In the genomic region with DNA sequence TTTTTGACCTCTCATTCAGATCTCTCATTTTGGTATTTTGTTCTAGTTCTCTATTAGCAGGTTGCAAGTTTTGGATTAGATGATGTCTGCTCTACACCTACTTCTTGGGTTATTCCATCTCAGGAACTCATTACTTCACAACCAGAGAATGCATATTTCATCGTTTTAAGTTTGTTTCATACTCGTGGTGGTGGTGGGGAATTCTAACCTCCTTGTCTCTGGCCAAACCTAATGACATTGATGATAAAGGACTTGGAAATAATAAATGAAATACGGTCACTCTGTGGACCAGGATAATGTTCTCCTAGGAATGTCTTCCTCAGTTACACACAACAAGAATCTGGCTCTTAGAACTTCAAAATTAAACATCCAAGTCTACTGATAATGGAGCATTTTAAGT, we compare ENCODE assay signal across 26 cellular contexts.
"Had no signal": no experiment of that assay in that cellular context is flagged by ENCODE, and none has a peak within 500 bp of the region (broad histone marks: within the 10 kb centered on the region; RNA-seq: fewer than 3 reads in every experiment).

No MANE protein-coding gene starts in this region.

- H3K36me3 ChIP-seq: gastrocnemius medialis, lower lobe of right lung, prostate gland, right atrium auricular region, suprapubic skin, transverse colon, upper lobe of right lung, uterus had no signal

- H3K4me1 Mint-ChIP-seq: nephron progenitor cell had no signal

- H3K27me3 Mint-ChIP-seq: naive thymus-derived CD8-positive, alpha-beta T cell; stimulated activated naive CD8-positive, alpha-beta T cell treated with anti-CD3 and anti-CD28 coated beads, Interleukin-15, amount 100 ng/mL, for 72 hours had no signal

- H3K27ac Mint-ChIP-seq: naive thymus-derived CD8-positive, alpha-beta T cell; nephron progenitor cell; stimulated activated naive CD8-positive, alpha-beta T cell treated with anti-CD3 and anti-CD28 coated beads, Interleukin-15, amount 100 ng/mL, for 72 hours had no signal

- H3K4me3 ChIP-seq: dorsolateral prefrontal cortex, gastrocnemius medialis, lower lobe of right lung, prostate gland, right atrium auricular region, smooth muscle cell, suprapubic skin, transverse colon, upper lobe of right lung, uterus had no signal

- H3K4me3 Mint-ChIP-seq: naive thymus-derived CD8-positive, alpha-beta T cell; nephron progenitor cell; stimulated activated naive CD8-positive, alpha-beta T cell treated with anti-CD3 and anti-CD28 coated beads, Interleukin-15, amount 100 ng/mL, for 72 hours had no signal

- H3K9me3 Mint-ChIP-seq: naive thymus-derived CD8-positive, alpha-beta T cell; nephron progenitor cell; stimulated activated naive CD8-positive, alpha-beta T cell treated with anti-CD3 and anti-CD28 coated beads, Interleukin-15, amount 100 ng/mL, for 72 hours had no signal

- H3K4me2 ChIP-seq: smooth muscle cell had no signal

- ATAC-seq: gastrocnemius medialis, left ventricle myocardium superior, sciatic nerve had no signal

- FAIRE-seq: keratinocyte had no signal

- H3K27ac ChIP-seq: dorsolateral prefrontal cortex, epithelial cell of prostate, gastrocnemius medialis, lower lobe of right lung, prostate gland, right atrium auricular region, suprapubic skin, transverse colon, upper lobe of right lung, uterus had no signal

- H3K9me3 ChIP-seq: gastrocnemius medialis, lower lobe of right lung, prostate gland, right atrium auricular region, suprapubic skin, transverse colon, upper lobe of right lung, uterus had no signal

- H3K4me1 ChIP-seq: lower lobe of right lung, upper lobe of right lung, uterus had no signal

- H3K27me3 ChIP-seq: dorsolateral prefrontal cortex, gastrocnemius medialis, right atrium auricular region, suprapubic skin, transverse colon, upper lobe of right lung, uterus had no signal

- H3K36me3 Mint-ChIP-seq: naive thymus-derived CD8-positive, alpha-beta T cell had no signal

- DNase-seq: dorsolateral prefrontal cortex; effector CD4-positive, alpha-beta T cell; foreskin fibroblast; gastrocnemius medialis; head of caudate nucleus; left ventricle myocardium superior; nephron progenitor cell; nucleus accumbens; stimulated activated CD4-positive, alpha-beta T cell treated with anti-CD3 and anti-CD28 coated beads, Interleukin-12 subunit alpha, Interleukin-12 subunit beta, amount 100 ng/mL, for 4 hours; stimulated activated CD4-positive, alpha-beta T cell treated with anti-CD3 and anti-CD28 coated beads, Interleukin-1b, Interleukin-23, amount 100 ng/mL, for 48 hours; stimulated activated CD4-positive, alpha-beta T cell treated with anti-CD3 and anti-CD28 coated beads, Interleukin-4, amount 100 ng/mL, for 1 hour; stimulated activated CD8-positive, alpha-beta memory T cell treated with anti-CD3 and anti-CD28 coated beads, Interleukin-4, amount 100 ng/mL, for 48 hours; stimulated activated naive CD4-positive, alpha-beta T cell; transverse colon; upper lobe of right lung; uterus had no signal
